8 cellular contexts compared by ENCODE assay signal in the genomic region with DNA sequence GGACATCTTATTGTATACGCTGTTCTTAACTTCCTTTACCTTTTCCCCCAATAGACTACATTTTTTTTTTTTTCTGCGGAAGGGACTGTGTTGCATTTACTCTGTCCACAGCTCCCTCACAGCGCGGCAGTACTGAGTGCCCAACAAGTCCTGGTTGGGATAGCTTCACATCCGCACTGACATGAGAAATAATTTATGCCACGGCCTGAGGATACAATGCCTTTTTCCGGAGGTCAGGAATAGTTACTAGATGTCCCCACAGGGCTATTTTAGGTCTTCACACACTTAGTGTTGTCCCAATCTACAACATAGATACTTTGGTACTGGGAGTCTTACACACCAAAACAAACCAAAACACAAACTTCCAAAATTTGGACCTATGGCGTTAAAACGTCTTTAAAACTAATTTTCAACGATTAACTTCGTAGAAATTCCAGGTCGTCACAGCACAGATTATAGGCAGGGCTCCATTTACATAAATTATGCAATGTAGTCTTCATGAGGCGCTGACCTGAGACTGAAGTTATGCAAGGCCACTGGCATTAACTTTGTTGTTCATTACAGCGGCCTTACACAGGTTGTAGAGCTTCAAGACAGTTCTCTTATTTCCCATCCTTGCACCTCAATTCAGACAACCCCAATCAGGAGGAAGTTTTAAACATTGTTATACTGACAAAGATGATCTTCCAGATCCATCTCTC. TPM values are rescaled to one million over a fixed set of nuclear protein-coding genes. Genes with fewer than 3 reads are reported as not detected.
DNase-seq lines count a peak whose midpoint lies in the region; TF ChIP-seq lines count a peak whose summit lies in the region.

No MANE protein-coding gene starts in this region.

- no peaks in the 10 kb centered on the region for H3K9me3 ChIP-seq in suprapubic skin

- peaks cover 26% of the 10 kb centered on the region for H3K36me3 Mint-ChIP-seq in activated CD4-positive, alpha-beta T cell treated with anti-CD3 and anti-CD28 coated beads, Interleukin-2, amount 10 ng/mL, durations not matched to agents 7 days and 5 days (ENCODE audit: low read depth)

- TF ChIP-seq EP300 in suprapubic skin (IDR thresholded peaks at IDR 0.05) = no peak

- peak; percentile 29 for DNase-seq in activated CD4-positive, alpha-beta T cell treated with anti-CD3 and anti-CD28 coated beads, Interleukin-2, amount 10 ng/mL, durations not matched to agents 7 days and 5 days
- DNase-seq in activated CD4-positive, alpha-beta T cell treated with anti-CD3 and anti-CD28 coated beads, Interleukin-2, amount 50 U/mL, for 1 hour = no peak
- DNase-seq in kidney tubule cell (ENCODE audit: low spot score) = peak; percentile 59
- no peak for DNase-seq in suprapubic skin (ENCODE audit: low spot score in 2 of 2)
- DNase-seq in G401 (ENCODE audit: low spot score) = no peak
- DNase-seq in COR-L47 (lab: John Stamatoyannopoulos, UW) = no peak

- H3K4me3 Mint-ChIP-seq in activated CD4-positive, alpha-beta T cell treated with anti-CD3 and anti-CD28 coated beads, Interleukin-2, amount 10 ng/mL, durations not matched to agents 7 days and 5 days = peak overlapping the region; percentile 82

- H3K27me3 Mint-ChIP-seq in activated CD4-positive, alpha-beta T cell treated with anti-CD3 and anti-CD28 coated beads, Interleukin-2, amount 10 ng/mL, durations not matched to agents 7 days and 5 days = no peaks in the 10 kb centered on the region

- peaks cover 45% of the 10 kb centered on the region for H3K4me1 Mint-ChIP-seq in activated CD4-positive, alpha-beta T cell treated with anti-CD3 and anti-CD28 coated beads, Interleukin-2, amount 10 ng/mL, durations not matched to agents 7 days and 5 days

- TF ChIP-seq POLR2A in suprapubic skin (IDR thresholded peaks at IDR 0.05) = no peak

- peak overlapping the region; percentile 88 for H3K4me2 ChIP-seq in KMS-11

- peaks cover 27% of the 10 kb centered on the region for H3K4me1 ChIP-seq in KMS-11 (ENCODE audit: low read depth, poor library complexity, severe bottlenecking)
- H3K4me1 ChIP-seq in suprapubic skin = peaks cover 45% of the 10 kb centered on the region

- peak overlapping the region; percentile 98 for H3K27ac Mint-ChIP-seq in activated CD4-positive, alpha-beta T cell treated with anti-CD3 and anti-CD28 coated beads, Interleukin-2, amount 10 ng/mL, durations not matched to agents 7 days and 5 days

- TF ChIP-seq CTCF in KMS-11 (conservative IDR thresholded peaks at IDR 0.05; ENCODE audit: low read depth, low read length) = no peak
- no peak for TF ChIP-seq CTCF in suprapubic skin (IDR thresholded peaks at IDR 0.05)

- no peaks in the 10 kb centered on the region for H4K20me1 ChIP-seq in KMS-11 (ENCODE audit: insufficient read depth)

- H3K4me3 ChIP-seq in KMS-11 (IDR thresholded peaks at IDR 0.05; ENCODE audit: insufficient read depth, low read depth, low read length) (no peak overlapping the region), suprapubic skin (peak overlapping the region; percentile 94)

- peak overlapping the region; percentile 43; the same call in 1 of the 2 replicates for H3K27ac ChIP-seq in KMS-11
- peak overlapping the region; percentile 73 for H3K27ac ChIP-seq in angular gyrus (ENCODE audit: low read depth, low read length)
- H3K27ac ChIP-seq in suprapubic skin = peak overlapping the region; percentile 79

- H3K36me3 ChIP-seq in KMS-11 (ENCODE audit: insufficient read depth) (no peaks in the 10 kb centered on the region; the same call in 1 of the 2 replicates), suprapubic skin (peaks cover 28% of the 10 kb centered on the region)

- POLR2A ChIA-PET in activated CD4-positive, alpha-beta T cell treated with anti-CD3 and anti-CD28 coated beads, Interleukin-2, amount 10 ng/mL, durations not matched to agents 7 days and 5 days (lab: Charles Lee) = no interaction called here

- peaks cover 25% of the 10 kb centered on the region for H3K79me2 ChIP-seq in KMS-11 (ENCODE audit: insufficient read depth, low read depth)

- H3K9ac ChIP-seq in KMS-11 = peak overlapping the region; percentile 18; the same call in 1 of the 2 replicates

- H3K9me3 Mint-ChIP-seq in activated CD4-positive, alpha-beta T cell treated with anti-CD3 and anti-CD28 coated beads, Interleukin-2, amount 10 ng/mL, durations not matched to agents 7 days and 5 days = no peaks in the 10 kb centered on the region

- H3K27me3 ChIP-seq in KMS-11 (ENCODE audit: insufficient read depth, low read depth) (no peaks in the 10 kb centered on the region), suprapubic skin (no peaks in the 10 kb centered on the region)

- CTCF ChIA-PET in activated CD4-positive, alpha-beta T cell treated with anti-CD3 and anti-CD28 coated beads, Interleukin-2, amount 10 ng/mL, durations not matched to agents 7 days and 5 days (lab: Charles Lee) = interaction anchor here (0.9 to 7.0 kb wide), 7 partner anchors 13 to 49 kb away, joined by 3 to 60 read pairs (median 4); a partner anchor contains a TSS

- H2AFZ ChIP-seq in KMS-11 (ENCODE audit: low read depth) = peak overlapping the region; percentile 69

- 38% methylated on average over 14 of the region's 14 CpGs for WGBS in suprapubic skin

- in situ Hi-C loops in G401 (cut with HindIII; ENCODE audit: low sequenced_read_pairs) = no loop called here

RNA-seq across cellular contexts. Expression of a gene that starts 1.0 kb away (rescaled TPM):
- total RNA-seq in activated CD4-positive, alpha-beta T cell treated with anti-CD3 and anti-CD28 coated beads, Interleukin-2, amount 10 ng/mL, durations not matched to agents 7 days and 5 days = 100 to 1,000 TPM; 347 to 380 TPM
- total RNA-seq in suprapubic skin = 100 to 1,000 TPM; 124 to 248 (median 180) TPM
- total RNA-seq in G401 (2014; rRNA removed; shearing (Covaris generic)) = 580 and 591 TPM in 2 replicates

RNA-seq across cellular contexts. Expression of a gene that starts 12.3 kb away (rescaled TPM):
- total RNA-seq in activated CD4-positive, alpha-beta T cell treated with anti-CD3 and anti-CD28 coated beads, Interleukin-2, amount 10 ng/mL, durations not matched to agents 7 days and 5 days = under 1 TPM; 0.50 to 0.60 TPM
- under 1 TPM in 3 of 4 donors, not detected in 1; 0.19 to 0.80 (median 0.64) TPM for total RNA-seq in suprapubic skin
- 18.2 and 24.7 TPM in 2 replicates for total RNA-seq in G401 (2014; rRNA removed; shearing (Covaris generic))

Comparison
In these comparisons a context has a peak if more than half of its experiments do, and no peak if none do; other contexts are left out.
1. DNase-seq: peak in activated CD4-positive, alpha-beta T cell treated with anti-CD3 and anti-CD28 coated beads, Interleukin-2, amount 10 ng/mL, durations not matched to agents 7 days and 5 days (single experiment) and kidney tubule cell (single experiment); none in activated CD4-positive, alpha-beta T cell treated with anti-CD3 and anti-CD28 coated beads, Interleukin-2, amount 50 U/mL, for 1 hour (single experiment), suprapubic skin (0 of 2), G401 (single experiment) and COR-L47 (single experiment).
2. RNA of a gene that starts 12.3 kb away (total RNA-seq): 18.2 to 24.7 TPM in G401; 0.19 to 0.80 TPM in suprapubic skin and 0.50 to 0.60 TPM in activated CD4-positive, alpha-beta T cell treated with anti-CD3 and anti-CD28 coated beads, Interleukin-2, amount 10 ng/mL, durations not matched to agents 7 days and 5 days; every median in the first group is over 10 times any median in the second.
3. Peak in every context shown above with its lines, with median percentiles within 50 percentile points of each other: H3K27ac ChIP-seq.